Comparison of ENCODE assay signal across 1 cellular context in the genomic region with DNA sequence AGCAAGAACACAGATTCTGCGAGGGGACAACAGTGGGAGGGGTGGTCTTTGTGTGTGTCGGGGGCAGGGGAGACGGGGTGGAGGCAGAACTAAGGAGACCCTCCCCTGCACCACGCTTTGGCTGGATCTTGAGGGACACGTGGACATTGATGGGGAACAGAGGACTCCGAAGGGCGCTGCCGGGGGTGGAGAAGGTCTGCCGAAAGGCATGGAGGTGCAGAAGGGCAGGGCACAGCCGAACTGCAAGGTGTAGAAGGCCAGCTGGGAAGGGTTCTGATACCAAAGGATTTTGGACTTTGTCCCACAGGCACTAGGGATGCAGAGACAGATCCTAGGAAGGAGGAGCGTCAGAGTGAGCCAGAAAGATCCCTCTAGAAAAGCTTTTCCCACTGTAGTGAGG.
TF ChIP-seq lines count a peak whose summit lies in the region.

No MANE protein-coding gene starts in this region.

TF ChIP-seq in HepG2, 621 proteins besides CTCF, POLR2A, EP300 and RAD21 (continued from another document):
- TF ChIP-seq, protein P1, sequence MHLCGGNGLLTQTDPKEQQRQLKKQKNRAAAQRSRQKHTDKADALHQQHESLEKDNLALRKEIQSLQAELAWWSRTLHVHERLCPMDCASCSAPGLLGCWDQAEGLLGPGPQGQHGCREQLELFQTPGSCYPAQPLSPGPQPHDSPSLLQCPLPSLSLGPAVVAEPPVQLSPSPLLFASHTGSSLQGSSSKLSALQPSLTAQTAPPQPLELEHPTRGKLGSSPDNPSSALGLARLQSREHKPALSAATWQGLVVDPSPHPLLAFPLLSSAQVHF (CRISPR knock-in tag; IDR thresholded peaks at IDR 0.05) = no peak
- TF ChIP-seq, protein P2, sequence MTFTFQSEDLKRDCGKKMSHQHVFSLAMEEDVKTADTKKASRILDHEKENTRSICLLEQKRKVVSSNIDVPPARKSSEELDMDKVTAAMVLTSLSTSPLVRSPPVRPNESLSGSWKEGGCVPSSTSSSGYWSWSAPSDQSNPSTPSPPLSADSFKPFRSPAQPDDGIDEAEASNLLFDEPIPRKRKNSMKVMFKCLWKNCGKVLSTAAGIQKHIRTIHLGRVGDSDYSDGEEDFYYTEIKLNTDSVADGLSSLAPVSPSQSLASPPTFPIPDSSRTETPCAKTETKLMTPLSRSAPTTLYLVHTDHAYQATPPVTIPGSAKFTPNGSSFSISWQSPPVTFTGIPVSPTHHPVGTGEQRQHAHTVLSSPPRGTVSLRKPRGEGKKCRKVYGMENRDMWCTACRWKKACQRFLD (CRISPR knock-in tag; IDR thresholded peaks at IDR 0.05; ENCODE audit: borderline replicate concordance) = no peak
- TF ChIP-seq CHD4 (IDR thresholded peaks at IDR 0.05; ENCODE audit: borderline replicate concordance, low read length) (no peak), POGZ (CRISPR knock-in tag; IDR thresholded peaks at IDR 0.05) (no peak), ZNF383 (CRISPR knock-in tag; IDR thresholded peaks at IDR 0.05; ENCODE audit: borderline replicate concordance) (no peak), CBFB (CRISPR knock-in tag; IDR thresholded peaks at IDR 0.05) (no peak)
- TF ChIP-seq, protein P3, sequence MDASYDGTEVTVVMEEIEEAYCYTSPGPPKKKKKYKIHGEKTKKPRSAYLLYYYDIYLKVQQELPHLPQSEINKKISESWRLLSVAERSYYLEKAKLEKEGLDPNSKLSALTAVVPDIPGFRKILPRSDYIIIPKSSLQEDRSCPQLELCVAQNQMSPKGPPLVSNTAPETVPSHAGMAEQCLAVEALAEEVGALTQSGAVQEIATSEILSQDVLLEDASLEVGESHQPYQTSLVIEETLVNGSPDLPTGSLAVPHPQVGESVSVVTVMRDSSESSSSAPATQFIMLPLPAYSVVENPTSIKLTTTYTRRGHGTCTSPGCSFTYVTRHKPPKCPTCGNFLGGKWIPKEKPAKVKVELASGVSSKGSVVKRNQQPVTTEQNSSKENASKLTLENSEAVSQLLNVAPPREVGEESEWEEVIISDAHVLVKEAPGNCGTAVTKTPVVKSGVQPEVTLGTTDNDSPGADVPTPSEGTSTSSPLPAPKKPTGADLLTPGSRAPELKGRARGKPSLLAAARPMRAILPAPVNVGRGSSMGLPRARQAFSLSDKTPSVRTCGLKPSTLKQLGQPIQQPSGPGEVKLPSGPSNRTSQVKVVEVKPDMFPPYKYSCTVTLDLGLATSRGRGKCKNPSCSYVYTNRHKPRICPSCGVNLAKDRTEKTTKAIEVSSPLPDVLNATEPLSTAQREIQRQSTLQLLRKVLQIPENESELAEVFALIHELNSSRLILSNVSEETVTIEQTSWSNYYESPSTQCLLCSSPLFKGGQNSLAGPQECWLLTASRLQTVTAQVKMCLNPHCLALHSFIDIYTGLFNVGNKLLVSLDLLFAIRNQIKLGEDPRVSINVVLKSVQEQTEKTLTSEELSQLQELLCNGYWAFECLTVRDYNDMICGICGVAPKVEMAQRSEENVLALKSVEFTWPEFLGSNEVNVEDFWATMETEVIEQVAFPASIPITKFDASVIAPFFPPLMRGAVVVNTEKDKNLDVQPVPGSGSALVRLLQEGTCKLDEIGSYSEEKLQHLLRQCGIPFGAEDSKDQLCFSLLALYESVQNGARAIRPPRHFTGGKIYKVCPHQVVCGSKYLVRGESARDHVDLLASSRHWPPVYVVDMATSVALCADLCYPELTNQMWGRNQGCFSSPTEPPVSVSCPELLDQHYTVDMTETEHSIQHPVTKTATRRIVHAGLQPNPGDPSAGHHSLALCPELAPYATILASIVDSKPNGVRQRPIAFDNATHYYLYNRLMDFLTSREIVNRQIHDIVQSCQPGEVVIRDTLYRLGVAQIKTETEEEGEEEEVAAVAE (CRISPR knock-in tag; IDR thresholded peaks at IDR 0.05; ENCODE audit: borderline replicate concordance) = no peak
- TF ChIP-seq, protein P4, sequence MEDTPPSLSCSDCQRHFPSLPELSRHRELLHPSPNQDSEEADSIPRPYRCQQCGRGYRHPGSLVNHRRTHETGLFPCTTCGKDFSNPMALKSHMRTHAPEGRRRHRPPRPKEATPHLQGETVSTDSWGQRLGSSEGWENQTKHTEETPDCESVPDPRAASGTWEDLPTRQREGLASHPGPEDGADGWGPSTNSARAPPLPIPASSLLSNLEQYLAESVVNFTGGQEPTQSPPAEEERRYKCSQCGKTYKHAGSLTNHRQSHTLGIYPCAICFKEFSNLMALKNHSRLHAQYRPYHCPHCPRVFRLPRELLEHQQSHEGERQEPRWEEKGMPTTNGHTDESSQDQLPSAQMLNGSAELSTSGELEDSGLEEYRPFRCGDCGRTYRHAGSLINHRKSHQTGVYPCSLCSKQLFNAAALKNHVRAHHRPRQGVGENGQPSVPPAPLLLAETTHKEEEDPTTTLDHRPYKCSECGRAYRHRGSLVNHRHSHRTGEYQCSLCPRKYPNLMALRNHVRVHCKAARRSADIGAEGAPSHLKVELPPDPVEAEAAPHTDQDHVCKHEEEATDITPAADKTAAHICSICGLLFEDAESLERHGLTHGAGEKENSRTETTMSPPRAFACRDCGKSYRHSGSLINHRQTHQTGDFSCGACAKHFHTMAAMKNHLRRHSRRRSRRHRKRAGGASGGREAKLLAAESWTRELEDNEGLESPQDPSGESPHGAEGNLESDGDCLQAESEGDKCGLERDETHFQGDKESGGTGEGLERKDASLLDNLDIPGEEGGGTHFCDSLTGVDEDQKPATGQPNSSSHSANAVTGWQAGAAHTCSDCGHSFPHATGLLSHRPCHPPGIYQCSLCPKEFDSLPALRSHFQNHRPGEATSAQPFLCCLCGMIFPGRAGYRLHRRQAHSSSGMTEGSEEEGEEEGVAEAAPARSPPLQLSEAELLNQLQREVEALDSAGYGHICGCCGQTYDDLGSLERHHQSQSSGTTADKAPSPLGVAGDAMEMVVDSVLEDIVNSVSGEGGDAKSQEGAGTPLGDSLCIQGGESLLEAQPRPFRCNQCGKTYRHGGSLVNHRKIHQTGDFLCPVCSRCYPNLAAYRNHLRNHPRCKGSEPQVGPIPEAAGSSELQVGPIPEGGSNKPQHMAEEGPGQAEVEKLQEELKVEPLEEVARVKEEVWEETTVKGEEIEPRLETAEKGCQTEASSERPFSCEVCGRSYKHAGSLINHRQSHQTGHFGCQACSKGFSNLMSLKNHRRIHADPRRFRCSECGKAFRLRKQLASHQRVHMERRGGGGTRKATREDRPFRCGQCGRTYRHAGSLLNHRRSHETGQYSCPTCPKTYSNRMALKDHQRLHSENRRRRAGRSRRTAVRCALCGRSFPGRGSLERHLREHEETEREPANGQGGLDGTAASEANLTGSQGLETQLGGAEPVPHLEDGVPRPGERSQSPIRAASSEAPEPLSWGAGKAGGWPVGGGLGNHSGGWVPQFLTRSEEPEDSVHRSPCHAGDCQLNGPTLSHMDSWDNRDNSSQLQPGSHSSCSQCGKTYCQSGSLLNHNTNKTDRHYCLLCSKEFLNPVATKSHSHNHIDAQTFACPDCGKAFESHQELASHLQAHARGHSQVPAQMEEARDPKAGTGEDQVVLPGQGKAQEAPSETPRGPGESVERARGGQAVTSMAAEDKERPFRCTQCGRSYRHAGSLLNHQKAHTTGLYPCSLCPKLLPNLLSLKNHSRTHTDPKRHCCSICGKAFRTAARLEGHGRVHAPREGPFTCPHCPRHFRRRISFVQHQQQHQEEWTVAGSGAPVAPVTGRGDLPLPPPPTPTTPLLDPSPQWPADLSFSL (CRISPR knock-in tag; IDR thresholded peaks at IDR 0.05) = no peak
- TF ChIP-seq, protein P5, sequence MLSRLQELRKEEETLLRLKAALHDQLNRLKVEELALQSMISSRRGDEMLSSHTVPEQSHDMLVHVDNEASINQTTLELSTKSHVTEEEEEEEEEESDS (CRISPR knock-in tag; IDR thresholded peaks at IDR 0.05; ENCODE audit: borderline replicate concordance) = no peak
- TF ChIP-seq, protein P6, sequence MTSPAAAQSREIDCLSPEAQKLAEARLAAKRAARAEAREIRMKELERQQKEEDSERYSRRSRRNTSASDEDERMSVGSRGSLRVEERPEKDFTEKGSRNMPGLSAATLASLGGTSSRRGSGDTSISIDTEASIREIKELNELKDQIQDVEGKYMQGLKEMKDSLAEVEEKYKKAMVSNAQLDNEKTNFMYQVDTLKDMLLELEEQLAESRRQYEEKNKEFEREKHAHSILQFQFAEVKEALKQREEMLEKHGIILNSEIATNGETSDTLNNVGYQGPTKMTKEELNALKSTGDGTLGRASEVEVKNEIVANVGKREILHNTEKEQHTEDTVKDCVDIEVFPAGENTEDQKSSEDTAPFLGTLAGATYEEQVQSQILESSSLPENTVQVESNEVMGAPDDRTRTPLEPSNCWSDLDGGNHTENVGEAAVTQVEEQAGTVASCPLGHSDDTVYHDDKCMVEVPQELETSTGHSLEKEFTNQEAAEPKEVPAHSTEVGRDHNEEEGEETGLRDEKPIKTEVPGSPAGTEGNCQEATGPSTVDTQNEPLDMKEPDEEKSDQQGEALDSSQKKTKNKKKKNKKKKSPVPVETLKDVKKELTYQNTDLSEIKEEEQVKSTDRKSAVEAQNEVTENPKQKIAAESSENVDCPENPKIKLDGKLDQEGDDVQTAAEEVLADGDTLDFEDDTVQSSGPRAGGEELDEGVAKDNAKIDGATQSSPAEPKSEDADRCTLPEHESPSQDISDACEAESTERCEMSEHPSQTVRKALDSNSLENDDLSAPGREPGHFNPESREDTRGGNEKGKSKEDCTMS (CRISPR knock-in tag; conservative IDR thresholded peaks at IDR 0.05) = no peak
